ENCODE assay signal across 26 cellular contexts in genomic region chr10:121296856-121297255, GRCh38.
"Had no signal": no experiment of that assay in that cellular context is flagged by ENCODE, and none has a peak within 500 bp of the region (broad histone marks: within the 10 kb centered on the region; RNA-seq: fewer than 3 reads in every experiment).

No MANE protein-coding gene starts in this region.

- ATAC-seq: activated CD4-positive, CD25-positive, alpha-beta regulatory T cell treated with anti-CD3 and anti-CD28 coated beads, Interleukin-2, amount 50 U/mL, for 24 hours; gastroesophageal sphincter; left colon; sciatic nerve; stimulated activated naive CD8-positive, alpha-beta T cell treated with anti-CD3 and anti-CD28 coated beads, Interleukin-15, Interleukin-2, amounts not matched to agents 100 U/mL and 50 U/mL, for 24 hours had no signal

- H3K27me3 Mint-ChIP-seq: activated CD4-positive, alpha-beta memory T cell treated with anti-CD3 and anti-CD28 coated beads, Interleukin-2, amount 10 ng/mL, durations not matched to agents 7 days and 5 days; activated CD4-positive, alpha-beta T cell treated with anti-CD3 and anti-CD28 coated beads, Interleukin-2, amount 10 ng/mL, durations not matched to agents 7 days and 5 days; activated naive CD4-positive, alpha-beta T cell treated with anti-CD3 and anti-CD28 coated beads, Interleukin-2, amount 10 ng/mL, durations not matched to agents 7 days and 5 days; activated naive CD8-positive, alpha-beta T cell treated with anti-CD3 and anti-CD28 coated beads, Interleukin-2, amount 10 ng/mL, durations not matched to agents 7 days and 5 days; progenitor cell of endocrine pancreas had no signal

- H3K4me3 Mint-ChIP-seq: activated CD4-positive, alpha-beta memory T cell treated with anti-CD3 and anti-CD28 coated beads, Interleukin-2, amount 10 ng/mL, durations not matched to agents 7 days and 5 days; activated CD4-positive, alpha-beta T cell treated with anti-CD3 and anti-CD28 coated beads, Interleukin-2, amount 10 ng/mL, durations not matched to agents 7 days and 5 days; activated naive CD4-positive, alpha-beta T cell treated with anti-CD3 and anti-CD28 coated beads, Interleukin-2, amount 10 ng/mL, durations not matched to agents 7 days and 5 days; activated naive CD8-positive, alpha-beta T cell treated with anti-CD3 and anti-CD28 coated beads, Interleukin-2, amount 10 ng/mL, durations not matched to agents 7 days and 5 days; activated T-cell treated with anti-CD3 and anti-CD28 coated beads, Interleukin-2, amount 50 U/mL, for 24 hours; immature natural killer cell; nephron had no signal

- H3K27ac Mint-ChIP-seq: activated CD4-positive, alpha-beta memory T cell treated with anti-CD3 and anti-CD28 coated beads, Interleukin-2, amount 10 ng/mL, durations not matched to agents 7 days and 5 days; activated CD4-positive, alpha-beta T cell treated with anti-CD3 and anti-CD28 coated beads, Interleukin-2, amount 10 ng/mL, durations not matched to agents 7 days and 5 days; activated naive CD4-positive, alpha-beta T cell treated with anti-CD3 and anti-CD28 coated beads, Interleukin-2, amount 10 ng/mL, durations not matched to agents 7 days and 5 days; activated naive CD8-positive, alpha-beta T cell treated with anti-CD3 and anti-CD28 coated beads, Interleukin-2, amount 10 ng/mL, durations not matched to agents 7 days and 5 days; activated T-cell treated with anti-CD3 and anti-CD28 coated beads, Interleukin-2, amount 50 U/mL, for 24 hours; immature natural killer cell; nephron; progenitor cell of endocrine pancreas had no signal

- H3K4me1 Mint-ChIP-seq: activated CD4-positive, alpha-beta memory T cell treated with anti-CD3 and anti-CD28 coated beads, Interleukin-2, amount 10 ng/mL, durations not matched to agents 7 days and 5 days; activated CD4-positive, alpha-beta T cell treated with anti-CD3 and anti-CD28 coated beads, Interleukin-2, amount 10 ng/mL, durations not matched to agents 7 days and 5 days; activated naive CD4-positive, alpha-beta T cell treated with anti-CD3 and anti-CD28 coated beads, Interleukin-2, amount 10 ng/mL, durations not matched to agents 7 days and 5 days; activated naive CD8-positive, alpha-beta T cell treated with anti-CD3 and anti-CD28 coated beads, Interleukin-2, amount 10 ng/mL, durations not matched to agents 7 days and 5 days; immature natural killer cell had no signal

- H3K9me3 Mint-ChIP-seq: activated CD4-positive, alpha-beta memory T cell treated with anti-CD3 and anti-CD28 coated beads, Interleukin-2, amount 10 ng/mL, durations not matched to agents 7 days and 5 days; activated CD4-positive, alpha-beta T cell treated with anti-CD3 and anti-CD28 coated beads, Interleukin-2, amount 10 ng/mL, durations not matched to agents 7 days and 5 days; activated naive CD8-positive, alpha-beta T cell treated with anti-CD3 and anti-CD28 coated beads, Interleukin-2, amount 10 ng/mL, durations not matched to agents 7 days and 5 days; activated T-cell treated with anti-CD3 and anti-CD28 coated beads, Interleukin-2, amount 50 U/mL, for 24 hours; nephron had no signal

- H3K36me3 Mint-ChIP-seq: activated naive CD4-positive, alpha-beta T cell treated with anti-CD3 and anti-CD28 coated beads, Interleukin-2, amount 10 ng/mL, durations not matched to agents 7 days and 5 days; activated naive CD8-positive, alpha-beta T cell treated with anti-CD3 and anti-CD28 coated beads, Interleukin-2, amount 10 ng/mL, durations not matched to agents 7 days and 5 days; immature natural killer cell had no signal

- DNase-seq: activated CD4-positive, alpha-beta memory T cell treated with anti-CD3 and anti-CD28 coated beads, Interleukin-2, amount 10 ng/mL, durations not matched to agents 7 days and 5 days; activated CD4-positive, alpha-beta T cell treated with anti-CD3 and anti-CD28 coated beads, Interleukin-2, amount 10 ng/mL, durations not matched to agents 7 days and 5 days; activated CD8-positive, alpha-beta memory T cell treated with anti-CD3 and anti-CD28 coated beads, Interleukin-2, amount 50 U/mL, for 48 hours; activated gamma-delta T cell; activated naive CD4-positive, alpha-beta T cell treated with anti-CD3 and anti-CD28 coated beads, Interleukin-2, amount 10 ng/mL, durations not matched to agents 7 days and 5 days; activated naive CD8-positive, alpha-beta T cell treated with anti-CD3 and anti-CD28 coated beads, Interleukin-2, amount 10 ng/mL, durations not matched to agents 7 days and 5 days; activated T-cell treated with anti-CD3 and anti-CD28 coated beads, Interleukin-2, amount 50 U/mL, for 24 hours; brain microvascular endothelial cell; head of caudate nucleus; hippocampal formation; immature natural killer cell; kidney; left colon; mammary epithelial cell; ovary; stimulated activated CD4-positive, alpha-beta T cell treated with anti-CD3 and anti-CD28 coated beads, Interleukin-12 subunit alpha, Interleukin-12 subunit beta, amount 100 ng/mL, for 4 hours; stimulated activated CD4-positive, alpha-beta T cell treated with anti-CD3 and anti-CD28 coated beads, Interleukin-4, amount 100 ng/mL, for 1 hour; stimulated activated naive CD8-positive, alpha-beta T cell treated with anti-CD3 and anti-CD28 coated beads, Interleukin-15, Interleukin-2, amounts not matched to agents 100 U/mL and 50 U/mL, for 24 hours; T-helper 9 cell; testis; transverse colon had no signal
